ENCODE assay signal across 8 cellular contexts in genomic region chr3:52277972-52278509, GRCh38. TPM values are rescaled to one million over a fixed set of nuclear protein-coding genes. Genes with fewer than 3 reads are reported as not detected.
A peak's percentile ranks its signal among the peaks of the same experiment; 100 is the strongest.
DNase-seq lines count a peak whose midpoint lies in the region; ATAC-seq, FAIRE-seq and TF ChIP-seq lines count a peak whose summit lies in the region.

No MANE protein-coding gene starts in this region.

- H3K79me2 ChIP-seq in GM12878 (ENCODE audit: control insufficient read depth, insufficient read depth, low read length), result peaks cover 58% of the 10 kb centered on the region

- TF ChIP-seq EP300 in GM12878 (IDR thresholded peaks at IDR 0.05; ENCODE audit: borderline replicate concordance in 1 of 2, control insufficient read depth in 1 of 2, low read depth in 2 of 2, low read length in 2 of 2), result no peak

- H3K4me1 ChIP-seq in BE2C (peaks cover 3% of the 10 kb centered on the region; the same call in 1 of the 2 replicates), GM12878 (ENCODE audit: control insufficient read depth, insufficient read depth, low read length) (no peaks in the 10 kb centered on the region)

- TSS peak; percentile 62 for BruUV-seq in GM12878 (replicated peaks; lab: Mats Ljungman, UMichigan)

- SMC1A ChIA-PET in GM12878 (lab: Charles Lee; ENCODE audit: uncharacterized antibody, unreplicated experiment), result interaction anchor here (1.0 to 5.0 kb wide), 14 partner anchors 9 to 225 kb away, joined by 3 to 62 read pairs (median 6); partner anchors contain the start of genes GLYCTK, PPM1M, TLR9 and TWF2

- no peak for TF ChIP-seq RAD21 in GM12878 (IDR thresholded peaks at IDR 0.05; ENCODE audit: insufficient read depth, low read depth, low read length)

- in situ Hi-C loops in GM12878 (cut with MboI), result no loop called here

- H4K20me1 ChIP-seq in GM12878 (ENCODE audit: control insufficient read depth, insufficient read depth), result no peaks in the 10 kb centered on the region

- H3K9ac ChIP-seq in GM12878 (ENCODE audit: control insufficient read depth, insufficient read depth, low read length), result peak overlapping the region; percentile 79

- H3K36me3 ChIP-seq in BE2C, result peaks cover 13% of the 10 kb centered on the region
- H3K36me3 ChIP-seq in GM12878 (ENCODE audit: control insufficient read depth in 2 of 2, insufficient read depth in 2 of 2, low read length in 1 of 2), result no peaks in the 10 kb centered on the region

- POLR2A ChIA-PET in GM12878 (lab: Charles Lee), result interaction anchor here (0.6 to 8.7 kb wide), 11 partner anchors 10 to 251 kb away, joined by 3 to 60 read pairs (median 8); partner anchors contain the start of genes GLYCTK, TLR9 and TWF2

- no peaks in the 10 kb centered on the region for H3K27me3 ChIP-seq in BE2C
- no peaks in the 10 kb centered on the region for H3K27me3 ChIP-seq in GM12878 (replicated peaks in 1 of 2; ENCODE audit: control insufficient read depth in 2 of 2, insufficient read depth in 2 of 2, low read length in 1 of 2)

- peak overlapping the region; percentile 82 for H3K27ac ChIP-seq in GM12878 (ENCODE audit: control insufficient read depth, insufficient read depth)

- no peak for FAIRE-seq in GM12878 (lab: Jason Lieb, UNC)

- H3K4me2 ChIP-seq in GM12878 (ENCODE audit: control insufficient read depth, insufficient read depth), result peak overlapping the region; percentile 49

- H3K9me3 ChIP-seq in BE2C (no peaks in the 10 kb centered on the region), GM12878 (replicated peaks; ENCODE audit: control insufficient read depth, insufficient read depth, low read length) (no peaks in the 10 kb centered on the region)

- WGBS in GM12878 (ENCODE audit: insufficient coverage, insufficient replicate concordance, low lambda C conversion rate, missing lambda C conversion rate), result under 1% methylated on average over 33 of the region's 54 CpGs

- DNase-seq in BE2C (peak; percentile 48), RKO (ENCODE audit: low spot score) (peak; percentile 67), GM12878 (ENCODE audit: low read depth, low spot score) (no peak), iPS-NIHi7 (ENCODE audit: extremely low spot score) (peak; percentile 64), dedifferentiated amniotic fluid mesenchymal stem cell (ENCODE audit: extremely low spot score) (no peak)
- DNase-seq in stimulated activated CD4-positive, alpha-beta T cell treated with anti-CD3 and anti-CD28 coated beads, Interleukin-1b, Interleukin-23, amount 100 ng/mL, for 1 hour (ENCODE audit: low read depth in 2 of 2), result peak; percentile 16 to 37

- peak; percentile 53 for ATAC-seq in GM18909 (IDR thresholded peaks at IDR 0.05; ENCODE audit: poor library complexity, unreplicated experiment)
- ATAC-seq in HG03103 (IDR thresholded peaks at IDR 0.05; ENCODE audit: low read depth, unreplicated experiment), result peak; percentile 37
- ATAC-seq in GM12878, result peak; percentile 82

- CTCF ChIA-PET in GM12878 (lab: Yijun Ruan, JAX), result interaction anchor here (0.6 to 8.7 kb wide), 17 partner anchors 10 to 274 kb away, joined by 3 to 87 read pairs (median 7); partner anchors contain the start of genes GLYCTK, PPM1M and TLR9

- TF ChIP-seq POLR2A in GM12878 (IDR thresholded peaks at IDR 0.05; ENCODE audit: low read depth, low read length), result peak; percentile 66

- H3K4me3 ChIP-seq in BE2C (ENCODE audit: low read depth, low read length), result peak overlapping the region; percentile 85
- H3K4me3 ChIP-seq in GM12878, result peak overlapping the region; percentile 91

- RAD21 ChIA-PET in GM12878 (lab: Charles Lee; ENCODE audit: unreplicated experiment), result interaction anchor here (0.8 to 3.7 kb wide), 18 partner anchors 10 to 277 kb away, joined by 3 to 36 read pairs (median 6); partner anchors contain the start of genes GLYCTK, PPM1M, TLR9 and TWF2

- H2AFZ ChIP-seq in GM12878 (ENCODE audit: control insufficient read depth, low read depth, low read length), result peak overlapping the region; percentile 76

- intact Hi-C loops in GM12878 (cut with micrococcal nuclease; ENCODE audit: unreplicated experiment), result loop anchor here (2.0 kb wide), 1 partner anchor 33 kb away; the partner anchor contains the start of gene PPM1M

- TF ChIP-seq CTCF in BE2C (IDR thresholded peaks at IDR 0.05; ENCODE audit: low read depth, low read length), result peak; percentile 22; the same call in 1 of the 2 replicates
- TF ChIP-seq CTCF in GM12878 (IDR thresholded peaks at IDR 0.05 in 2 of 3, conservative IDR thresholded peaks at IDR 0.05 in 1 of 3; ENCODE audit: control insufficient read depth in 2 of 3, extremely low read depth in 1 of 3, insufficient read depth in 1 of 3, low read depth in 3 of 3, low read length in 3 of 3), result peak; percentile 18 to 49 (median 19); a peak in 3 of 6 replicates

RNA-seq across cellular contexts. Expression of gene WDR82, which starts 0.4 kb away (rescaled TPM):
- 64.6 TPM for polyA plus RNA-seq in BE2C (2012; ENCODE audit: insufficient read depth, insufficient read length, low read depth)
- total RNA-seq in GM12878 (2013; cell fraction: nucleolus; rRNA removed), result 29.7 and 32.2 TPM in 2 replicates
- 50.0 and 51.1 TPM in 2 replicates for total RNA-seq in GM12878 (2014; rRNA removed)
- 45.1 and 46.4 TPM in 2 replicates for total RNA-seq in GM12878 (2014; rRNA removed; fragmentation: Illumina TruSeq; extraction: Trizol)
- total RNA-seq in GM12878 (2021), result 61.0 and 64.8 TPM in 2 replicates
- 33.3 TPM for polyA plus RNA-seq in GM12878 (2011; ENCODE audit: low read depth)
- 81.8 and 82.4 TPM in 2 replicates for polyA plus RNA-seq in GM12878 (2011; rRNA removed)
- 51.8 and 52.6 TPM in 2 replicates for polyA plus RNA-seq in GM12878 (2011; cell fraction: cytosol; rRNA removed)
- polyA plus RNA-seq in GM12878 (2011; cell fraction: nucleus; rRNA removed), result 14.2 and 20.5 TPM in 2 replicates
- 35.7 and 40.2 TPM in 2 replicates for polyA plus RNA-seq in GM12878 (2012)
- polyA plus RNA-seq in GM12878 (2014; fragmentation: Illumina TruSeq; extraction: Trizol), result 65.8 and 67.0 TPM in 2 replicates
- 10 to 100 TPM; 10.4 to 12.5 TPM for polyA plus RNA-seq in GM12878 (2014; fragmentation: Nextera tagmentation; extraction: Ambion mirVana)
- polyA plus RNA-seq in GM12878 (2014; rRNA removed), result 49.5 and 55.2 TPM in 2 replicates
- 10 to 100 TPM; 10.1 to 15.8 TPM for polyA plus RNA-seq in GM12878 (2016; fragmentation: Nextera tagmentation; extraction: Ambion mirVana)
- polyA minus RNA-seq in GM12878 (2011; rRNA and poly(A)+ RNA removed), result 86.3 and 110 TPM in 2 replicates
- polyA minus RNA-seq in GM12878 (2011; cell fraction: cytosol; rRNA and poly(A)+ RNA removed), result 27.0 and 31.9 TPM in 2 replicates
- 12.8 and 23.2 TPM in 2 replicates for polyA minus RNA-seq in GM12878 (2011; cell fraction: nucleus; rRNA and poly(A)+ RNA removed)

RNA-seq across cellular contexts. Expression of gene GLYCTK, which starts 9.6 kb away (rescaled TPM):
- polyA plus RNA-seq in BE2C (2012; ENCODE audit: insufficient read depth, insufficient read length, low read depth), result 27.8 TPM
- total RNA-seq in GM12878 (2013; cell fraction: nucleolus; rRNA removed), result 49.8 and 58.7 TPM in 2 replicates
- total RNA-seq in GM12878 (2014; rRNA removed) (13.7 and 14.9 TPM in 2 replicates), GM12878 (2014; rRNA removed; fragmentation: Illumina TruSeq; extraction: Trizol) (8.5 and 8.8 TPM in 2 replicates), GM12878 (2021) (19.0 and 19.9 TPM in 2 replicates)
- 7.2 TPM for polyA plus RNA-seq in GM12878 (2011; ENCODE audit: low read depth)
- polyA plus RNA-seq in GM12878 (2011; rRNA removed) (6.5 and 13.5 TPM in 2 replicates), GM12878 (2014; fragmentation: Illumina TruSeq; extraction: Trizol) (2.3 and 7.4 TPM in 2 replicates), GM12878 (2014; fragmentation: Nextera tagmentation; extraction: Ambion mirVana) (1 to 10 TPM in 1 of 2 experiments, under 1 TPM in 1; 0.66 to 2.7 TPM), GM12878 (2014; rRNA removed) (22.6 and 26.5 TPM in 2 replicates), GM12878 (2016; fragmentation: Nextera tagmentation; extraction: Ambion mirVana) (10 to 100 TPM; 10.6 to 15.7 TPM)
- polyA plus RNA-seq in GM12878 (2011; cell fraction: cytosol; rRNA removed), result 21.6 and 36.9 TPM in 2 replicates
- polyA plus RNA-seq in GM12878 (2011; cell fraction: nucleus; rRNA removed), result 76.2 and 80.1 TPM in 2 replicates
- polyA plus RNA-seq in GM12878 (2012), result 10.3 and 13.3 TPM in 2 replicates
- 11.3 and 23.6 TPM in 2 replicates for polyA minus RNA-seq in GM12878 (2011; rRNA and poly(A)+ RNA removed)
- polyA minus RNA-seq in GM12878 (2011; cell fraction: cytosol; rRNA and poly(A)+ RNA removed), result 5.3 and 7.6 TPM in 2 replicates
- polyA minus RNA-seq in GM12878 (2011; cell fraction: nucleus; rRNA and poly(A)+ RNA removed), result 19.2 and 41.1 TPM in 2 replicates

RNA-seq across cellular contexts. Expression of gene PPM1M, which starts 32.5 kb away (rescaled TPM):
- 5.6 TPM for polyA plus RNA-seq in BE2C (2012; ENCODE audit: insufficient read depth, insufficient read length, low read depth)
- 10.4 and 10.8 TPM in 2 replicates for total RNA-seq in GM12878 (2013; cell fraction: nucleolus; rRNA removed)
- total RNA-seq in GM12878 (2014; rRNA removed), result 15.7 and 16.3 TPM in 2 replicates
- 14.1 TPM in 2 replicates for total RNA-seq in GM12878 (2014; rRNA removed; fragmentation: Illumina TruSeq; extraction: Trizol)
- 24.8 and 25.9 TPM in 2 replicates for total RNA-seq in GM12878 (2021)
- 11.0 TPM for polyA plus RNA-seq in GM12878 (2011; ENCODE audit: low read depth)
- 19.2 and 21.1 TPM in 2 replicates for polyA plus RNA-seq in GM12878 (2011; rRNA removed)
- polyA plus RNA-seq in GM12878 (2011; cell fraction: cytosol; rRNA removed), result 26.1 and 26.4 TPM in 2 replicates
- 55.4 and 72.9 TPM in 2 replicates for polyA plus RNA-seq in GM12878 (2011; cell fraction: nucleus; rRNA removed)
- polyA plus RNA-seq in GM12878 (2012), result 16.3 and 19.2 TPM in 2 replicates
- 19.8 and 24.3 TPM in 2 replicates for polyA plus RNA-seq in GM12878 (2014; fragmentation: Illumina TruSeq; extraction: Trizol)
- 10 to 100 TPM in 1 of 2 experiments, 1 to 10 TPM in 1; 7.5 to 15.3 TPM for polyA plus RNA-seq in GM12878 (2014; fragmentation: Nextera tagmentation; extraction: Ambion mirVana)
- 23.1 and 24.3 TPM in 2 replicates for polyA plus RNA-seq in GM12878 (2014; rRNA removed)
- polyA plus RNA-seq in GM12878 (2016; fragmentation: Nextera tagmentation; extraction: Ambion mirVana), result 1 to 10 TPM; 7.3 to 9.5 TPM
- polyA minus RNA-seq in GM12878 (2011; rRNA and poly(A)+ RNA removed), result 28.2 and 35.1 TPM in 2 replicates
- 3.9 and 5.3 TPM in 2 replicates for polyA minus RNA-seq in GM12878 (2011; cell fraction: cytosol; rRNA and poly(A)+ RNA removed)
- 11.4 and 12.5 TPM in 2 replicates for polyA minus RNA-seq in GM12878 (2011; cell fraction: nucleus; rRNA and poly(A)+ RNA removed)

RNA-seq across cellular contexts. Expression of gene DNAH1, which starts 38.1 kb away (rescaled TPM):
- polyA plus RNA-seq in BE2C (2012; ENCODE audit: insufficient read depth, insufficient read length, low read depth), result 3.7 TPM
- 71.1 and 76.2 TPM in 2 replicates for total RNA-seq in GM12878 (2013; cell fraction: nucleolus; rRNA removed)
- total RNA-seq in GM12878 (2014; rRNA removed) (3.3 and 3.4 TPM in 2 replicates), GM12878 (2014; rRNA removed; fragmentation: Illumina TruSeq; extraction: Trizol) (2.3 TPM in 2 replicates), GM12878 (2021) (4.4 and 5.7 TPM in 2 replicates)
- polyA plus RNA-seq in GM12878 (2011; ENCODE audit: low read depth), result 3.9 TPM
- polyA plus RNA-seq in GM12878 (2011; rRNA removed) (1.8 and 3.2 TPM in 2 replicates), GM12878 (2014; fragmentation: Illumina TruSeq; extraction: Trizol) (2.3 and 3.7 TPM in 2 replicates), GM12878 (2014; fragmentation: Nextera tagmentation; extraction: Ambion mirVana) (under 1 TPM; 0.31 to 0.33 TPM), GM12878 (2014; rRNA removed) (4.4 and 5.8 TPM in 2 replicates), GM12878 (2016; fragmentation: Nextera tagmentation; extraction: Ambion mirVana) (under 1 TPM; 0.48 to 0.57 TPM)
- polyA plus RNA-seq in GM12878 (2011; cell fraction: cytosol; rRNA removed), result 2.9 and 4.0 TPM in 2 replicates
- 41.3 and 54.3 TPM in 2 replicates for polyA plus RNA-seq in GM12878 (2011; cell fraction: nucleus; rRNA removed)
- polyA plus RNA-seq in GM12878 (2012), result 5.3 and 7.2 TPM in 2 replicates
- polyA minus RNA-seq in GM12878 (2011; rRNA and poly(A)+ RNA removed), result 11.5 and 14.5 TPM in 2 replicates
- 1.0 and 1.3 TPM in 2 replicates for polyA minus RNA-seq in GM12878 (2011; cell fraction: cytosol; rRNA and poly(A)+ RNA removed)
- polyA minus RNA-seq in GM12878 (2011; cell fraction: nucleus; rRNA and poly(A)+ RNA removed), result 10.0 and 18.0 TPM in 2 replicates

RNA-seq across cellular contexts. Expression of gene TWF2, which starts 39.1 kb away (rescaled TPM):
- polyA plus RNA-seq in BE2C (2012; ENCODE audit: insufficient read depth, insufficient read length, low read depth), result 72.0 TPM
- total RNA-seq in GM12878 (2013; cell fraction: nucleolus; rRNA removed), result 11.4 and 12.4 TPM in 2 replicates
- total RNA-seq in GM12878 (2014; rRNA removed) (67.7 and 81.3 TPM in 2 replicates), GM12878 (2014; rRNA removed; fragmentation: Illumina TruSeq; extraction: Trizol) (34.7 and 37.5 TPM in 2 replicates), GM12878 (2021) (88.1 and 88.2 TPM in 2 replicates)
- polyA plus RNA-seq in GM12878 (2011; ENCODE audit: low read depth), result 26.2 TPM
- polyA plus RNA-seq in GM12878 (2011; rRNA removed) (30.3 and 56.6 TPM in 2 replicates), GM12878 (2014; fragmentation: Illumina TruSeq; extraction: Trizol) (9.8 and 38.5 TPM in 2 replicates), GM12878 (2014; fragmentation: Nextera tagmentation; extraction: Ambion mirVana) (1 to 10 TPM in 1 of 2 experiments, under 1 TPM in 1; 0.16 to 3.4 TPM), GM12878 (2014; rRNA removed) (106 and 113 TPM in 2 replicates), GM12878 (2016; fragmentation: Nextera tagmentation; extraction: Ambion mirVana) (10 to 100 TPM; 80.4 to 90.5 TPM)
- 115 and 164 TPM in 2 replicates for polyA plus RNA-seq in GM12878 (2011; cell fraction: cytosol; rRNA removed)
- 78.7 and 103 TPM in 2 replicates for polyA plus RNA-seq in GM12878 (2011; cell fraction: nucleus; rRNA removed)
- polyA plus RNA-seq in GM12878 (2012), result 46.6 and 50.7 TPM in 2 replicates
- 40.5 and 76.6 TPM in 2 replicates for polyA minus RNA-seq in GM12878 (2011; rRNA and poly(A)+ RNA removed)
- 25.4 and 34.2 TPM in 2 replicates for polyA minus RNA-seq in GM12878 (2011; cell fraction: cytosol; rRNA and poly(A)+ RNA removed)
- 11.8 and 16.6 TPM in 2 replicates for polyA minus RNA-seq in GM12878 (2011; cell fraction: nucleus; rRNA and poly(A)+ RNA removed)

Comparison
In these comparisons a context has a peak if more than half of its experiments do, and no peak if none do; other contexts are left out.
1. DNase-seq: peak in BE2C (single experiment), RKO (single experiment), iPS-NIHi7 (single experiment) and stimulated activated CD4-positive, alpha-beta T cell treated with anti-CD3 and anti-CD28 coated beads, Interleukin-1b, Interleukin-23, amount 100 ng/mL, for 1 hour (2 of 2); none in GM12878 (single experiment) and dedifferentiated amniotic fluid mesenchymal stem cell (single experiment).
2. Peak in every context shown above with its lines, with median percentiles within 50 percentile points of each other: ATAC-seq.